8 cellular contexts compared by ENCODE assay signal in the genomic region with DNA sequence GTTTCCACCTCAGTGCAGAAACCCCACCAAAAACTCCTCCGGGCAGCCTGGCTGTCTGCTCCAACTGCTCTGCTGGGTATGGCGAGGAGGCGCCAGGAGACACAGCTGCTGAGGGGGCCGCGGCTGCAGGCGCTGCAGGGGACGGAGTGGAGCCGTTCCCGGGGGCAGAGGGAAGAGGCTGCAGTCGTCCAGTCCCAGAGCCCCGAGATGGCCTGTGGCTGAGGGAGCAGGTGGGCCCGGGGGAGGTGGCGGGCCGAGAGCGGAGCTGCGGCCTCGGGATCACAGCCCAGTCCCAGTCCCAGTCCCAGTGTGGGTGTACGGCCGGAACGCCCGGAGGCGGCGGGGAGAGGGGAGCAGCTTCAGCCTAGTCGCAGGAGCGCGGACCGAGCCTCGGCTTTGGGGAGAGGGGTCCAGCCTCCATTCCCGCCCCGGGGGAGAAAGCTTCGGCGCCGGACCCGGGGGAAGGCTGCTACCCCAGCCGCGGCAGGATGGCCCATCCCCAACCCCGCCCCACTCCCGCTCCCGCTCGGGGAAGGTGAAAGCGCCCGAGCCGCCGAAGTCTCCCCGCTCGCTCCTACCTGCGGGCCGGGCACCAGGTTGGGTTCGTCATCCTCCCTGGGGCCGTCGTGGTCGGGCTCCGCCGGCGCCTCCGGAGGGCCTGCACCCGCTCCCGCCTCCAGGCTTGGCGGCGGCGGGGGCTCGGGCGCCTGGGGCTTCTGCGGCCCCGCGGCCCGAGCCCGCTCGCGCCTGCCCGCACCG. TPM values are rescaled to one million over a fixed set of nuclear protein-coding genes. Genes with fewer than 3 reads are reported as not detected.
DNase-seq lines count a peak whose midpoint lies in the region; ATAC-seq and TF ChIP-seq lines count a peak whose summit lies in the region.

No MANE protein-coding gene starts in this region.

- ATAC-seq in HG02870 (IDR thresholded peaks at IDR 0.05; ENCODE audit: unreplicated experiment) = peak; percentile 37

- POLR2A ChIA-PET in RWPE1 (lab: Yijun Ruan, JAX; ENCODE audit: low non-redundant PET) = interaction anchor here (1.0 kb wide), 1 partner anchor 38 kb away, joined by 3 read pairs; the partner anchor contains the start of gene TMED9

- H3K27me3 ChIP-seq in iPS-15b (ENCODE audit: control insufficient read depth, insufficient read depth, low read length) (no peaks in the 10 kb centered on the region), skeletal muscle satellite cell (ENCODE audit: control insufficient read depth, insufficient read depth, low read length) (no peaks in the 10 kb centered on the region)

- TF ChIP-seq CTCF in RWPE1 (conservative IDR thresholded peaks at IDR 0.05; ENCODE audit: low read depth) = no peak

- H3K4me1 ChIP-seq in iPS-15b (ENCODE audit: control insufficient read depth, insufficient read depth, low read length) (peaks cover 7% of the 10 kb centered on the region), skeletal muscle satellite cell (ENCODE audit: control insufficient read depth, insufficient read depth, low read length) (peaks cover 20% of the 10 kb centered on the region)

- peak overlapping the region; percentile 97 for H3K4me2 ChIP-seq in skeletal muscle satellite cell (ENCODE audit: low read length)

- H3K9ac ChIP-seq in iPS-15b (ENCODE audit: low read depth, low read length) (peak overlapping the region; percentile 57), skeletal muscle satellite cell (ENCODE audit: low read depth, low read length) (peak overlapping the region; percentile 90)

- H3K4me3 ChIP-seq in iPS-15b (ENCODE audit: low read depth, low read length) (peak overlapping the region; percentile 80), skeletal muscle satellite cell (ENCODE audit: low read length) (peak overlapping the region; percentile 84)

- H3K9me3 ChIP-seq in iPS-15b (ENCODE audit: control insufficient read depth, insufficient read depth, low read length) = no peaks in the 10 kb centered on the region
- H3K9me3 ChIP-seq in skeletal muscle satellite cell (replicated peaks; ENCODE audit: low read length) = no peaks in the 10 kb centered on the region

- H3K27ac ChIP-seq in RWPE1 (peak overlapping the region; percentile 83), angular gyrus (ENCODE audit: low read depth, low read length) (peak overlapping the region; percentile 27)

- H3K36me3 ChIP-seq in iPS-15b (ENCODE audit: control insufficient read depth, insufficient read depth, low read length) = no peaks in the 10 kb centered on the region
- H3K36me3 ChIP-seq in skeletal muscle satellite cell (ENCODE audit: insufficient read depth, low read length) = peaks cover 16% of the 10 kb centered on the region

- CTCF ChIA-PET in RWPE1 (lab: Yijun Ruan, JAX) = interaction anchor here (0.7 kb wide), 1 partner anchor 13 kb away, joined by 4 read pairs; no protein-coding TSS in a partner anchor

- DNase-seq in NCI-H1417 (lab: John Stamatoyannopoulos, UW) (peak in 2 of 3 experiments; percentile 49 to 55), NCI-H1417 treated with DMSO at 0.1 percent for 48 hours (lab: John Stamatoyannopoulos, UW) (no peak), RWPE1 (ENCODE audit: low spot score) (peak; percentile 76), NCI-H1694 (lab: John Stamatoyannopoulos, UW) (no peak)

RNA-seq across cellular contexts. Expression of gene FAM193B, which starts 0.5 kb away (rescaled TPM):
- 12.7 and 16.5 TPM in 2 replicates for total RNA-seq in skeletal muscle satellite cell (2012; rRNA removed)

RNA-seq across cellular contexts. Expression of gene DDX41, which starts 37.1 kb away (rescaled TPM):
- total RNA-seq in skeletal muscle satellite cell (2012; rRNA removed) = 64.1 and 139 TPM in 2 replicates

RNA-seq across cellular contexts. Expression of gene TMED9, which starts 38.2 kb away (rescaled TPM):
- total RNA-seq in skeletal muscle satellite cell (2012; rRNA removed) = 95.8 and 138 TPM in 2 replicates

RNA-seq across cellular contexts. Expression of gene DOK3, which starts 44.2 kb away (rescaled TPM):
- total RNA-seq in skeletal muscle satellite cell (2012; rRNA removed) = 1.0 and 3.5 TPM in 2 replicates

RNA-seq across cellular contexts. Expression of gene B4GALT7, which starts 46.1 kb away (rescaled TPM):
- total RNA-seq in skeletal muscle satellite cell (2012; rRNA removed) = 35.7 and 48.3 TPM in 2 replicates

Comparison
In these comparisons a context has a peak if more than half of its experiments do, and no peak if none do; other contexts are left out.
1. DNase-seq: peak in NCI-H1417 (2 of 3) and RWPE1 (single experiment); none in NCI-H1417 treated with DMSO at 0.1 percent for 48 hours (single experiment) and NCI-H1694 (single experiment).